ENCODE assay signal across 11 cellular contexts in the genomic region with DNA sequence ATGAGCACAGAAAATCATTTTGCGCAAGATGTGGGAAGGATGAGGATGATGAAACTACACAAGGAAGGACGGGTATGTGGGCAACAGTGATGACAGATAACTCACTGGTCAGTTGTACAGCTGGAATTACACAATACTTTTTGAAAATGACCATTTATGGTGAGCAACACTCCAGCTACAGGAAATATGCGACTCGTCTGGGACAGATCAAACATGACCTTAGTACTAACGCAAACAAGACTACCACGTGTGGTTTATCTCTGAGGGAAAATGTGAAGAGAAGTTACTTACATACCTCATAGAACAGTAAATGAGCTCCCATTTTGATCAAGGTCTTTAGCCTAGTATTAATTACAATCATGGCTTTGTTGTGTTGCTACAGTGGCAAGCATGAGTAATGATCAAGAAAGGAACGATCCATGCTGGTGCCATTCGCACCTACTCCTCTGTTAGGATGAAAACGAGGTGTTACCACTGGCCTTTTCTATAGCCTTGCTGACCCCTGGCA.
DNase-seq lines count a peak whose midpoint lies in the region; ATAC-seq and TF ChIP-seq lines count a peak whose summit lies in the region.
"Had no signal": no experiment of that assay in that cellular context is flagged by ENCODE, and none has a peak within 500 bp of the region (broad histone marks: within the 10 kb centered on the region; RNA-seq: fewer than 3 reads in every experiment).

No MANE protein-coding gene starts in this region.

- peaks cover 12% of the 10 kb centered on the region for H3F3A ChIP-seq in SK-N-SH (replicated peaks; ENCODE audit: insufficient read depth)

- intact Hi-C loops in sigmoid colon (cut with DNase I): no loop called here

- POLR2A ChIA-PET in SK-N-SH (lab: Yijun Ruan, JAX): no interaction called here

- H3K4me3 ChIP-seq in SK-N-SH (ENCODE audit: low read depth in 2 of 2, low read length in 1 of 2) (no peak overlapping the region), sigmoid colon (no peak overlapping the region)
- H3K4me3 ChIP-seq: Peyer's patch had no signal

- TF ChIP-seq CTCF in SK-N-SH (IDR thresholded peaks at IDR 0.05) (no peak), sigmoid colon (IDR thresholded peaks at IDR 0.05) (no peak)

- H4K20me1 ChIP-seq in SK-N-SH (ENCODE audit: insufficient read depth): no peaks in the 10 kb centered on the region

- H3K27ac ChIP-seq in SK-N-SH (ENCODE audit: low read depth in 2 of 2, low read length in 1 of 2): no peak overlapping the region; a peak in 1 of 4 replicates
- peak overlapping the region; percentile 5 to 58 (median 44) for H3K27ac ChIP-seq in sigmoid colon

- no peak overlapping the region for H2AFZ ChIP-seq in SK-N-SH (ENCODE audit: low read depth)

- TF ChIP-seq RAD21 in SK-N-SH (IDR thresholded peaks at IDR 0.05; ENCODE audit: low read length): no peak

- H3K4me1 ChIP-seq in SK-N-SH (ENCODE audit: control insufficient read depth in 1 of 2, insufficient read depth in 2 of 2, low read depth in 1 of 2, low read length in 1 of 2) (peaks cover 0 to 9% of the 10 kb centered on the region in 2 experiments; a peak in 2 of 4 replicates), sigmoid colon (peaks cover 0 to 48% (median 32%) of the 10 kb centered on the region in 4 donors)
- H3K4me1 ChIP-seq: Peyer's patch had no signal

- DNase-seq in GM03348 (ENCODE audit: low spot score) (peak; percentile 45), SK-N-SH (no peak), glomerular visceral epithelial cell (ENCODE audit: extremely low spot score) (peak; percentile 74), sigmoid colon (peak; percentile 71), ureter (ENCODE audit: low spot score) (no peak)
- DNase-seq: NCI-H1694, Peyer's patch had no signal

- no peaks in the 10 kb centered on the region for H3K79me2 ChIP-seq in SK-N-SH (ENCODE audit: insufficient read depth)

- CTCF ChIA-PET in SK-N-SH (lab: Yijun Ruan, JAX): interaction anchor here (1.0 to 1.5 kb wide), 3 partner anchors 17 to 28 kb away, joined by 3 to 4 read pairs (median 3); no protein-coding TSS in a partner anchor

- H3K9ac ChIP-seq in SK-N-SH: no peak overlapping the region

- TF ChIP-seq POLR2A in sigmoid colon (IDR thresholded peaks at IDR 0.05): no peak

- TF ChIP-seq EP300 in SK-N-SH (IDR thresholded peaks at IDR 0.05; ENCODE audit: borderline replicate concordance in 1 of 2, low read depth in 1 of 2, low read length in 1 of 2): peak in 1 of 2 experiments; percentile 67; a peak in 1 of 4 replicates
- peak in 2 of 4 donors; percentile 33 to 41 for TF ChIP-seq EP300 in sigmoid colon (IDR thresholded peaks at IDR 0.05)

- H3K27me3 ChIP-seq in SK-N-SH (ENCODE audit: insufficient read depth) (no peaks in the 10 kb centered on the region), sigmoid colon (no peaks in the 10 kb centered on the region)
- H3K27me3 ChIP-seq: Peyer's patch had no signal

- ATAC-seq in GM21390 (IDR thresholded peaks at IDR 0.05; ENCODE audit: unreplicated experiment): no peak
- ATAC-seq in HG02840 (IDR thresholded peaks at IDR 0.05; ENCODE audit: low FRiP score, unreplicated experiment): no peak
- no peak for ATAC-seq in GM21786 (IDR thresholded peaks at IDR 0.05; ENCODE audit: unreplicated experiment)
- ATAC-seq: stimulated activated effector memory CD8-positive, alpha-beta T cell treated with anti-CD3 and anti-CD28 coated beads, Interleukin-12 subunit alpha, Interleukin-12 subunit beta, amount 100 ng/mL, for 72 hours had no signal

- WGBS in SK-N-SH (ENCODE audit: low lambda C conversion rate): 61% methylated on average over 9 of the region's 9 CpGs
- WGBS in sigmoid colon, 2 donors: 51 to 67% methylated on average over 9 of the region's 9 CpGs

- H3K4me2 ChIP-seq in SK-N-SH: no peak overlapping the region

- no peaks in the 10 kb centered on the region for H3K9me2 ChIP-seq in SK-N-SH

- H3K36me3 ChIP-seq in SK-N-SH (replicated peaks in 1 of 2; ENCODE audit: control insufficient read depth in 1 of 2, insufficient read depth in 2 of 2, low read length in 1 of 2) (peaks cover 0 to 10% of the 10 kb centered on the region in 2 experiments), sigmoid colon (no peaks in the 10 kb centered on the region)
- H3K36me3 ChIP-seq: Peyer's patch had no signal

- H3K9me3 ChIP-seq in SK-N-SH (no peaks in the 10 kb centered on the region), sigmoid colon (no peaks in the 10 kb centered on the region)
- H3K9me3 ChIP-seq: Peyer's patch had no signal

TF ChIP-seq in SK-N-SH, 30 proteins besides CTCF, POLR2A, EP300 and RAD21:
- TF ChIP-seq TEAD4 (IDR thresholded peaks at IDR 0.05; ENCODE audit: borderline replicate concordance, insufficient read depth) (no peak), JUND (IDR thresholded peaks at IDR 0.05) (peak; percentile 46; the same call in 1 of the 2 replicates), TCF12 (IDR thresholded peaks at IDR 0.05) (peak; percentile 88), MAX (IDR thresholded peaks at IDR 0.05; ENCODE audit: low read depth) (0 out of 2 replicates have a peak, but pooled peaks have one; percentile 23)
- TF ChIP-seq, protein P1, sequence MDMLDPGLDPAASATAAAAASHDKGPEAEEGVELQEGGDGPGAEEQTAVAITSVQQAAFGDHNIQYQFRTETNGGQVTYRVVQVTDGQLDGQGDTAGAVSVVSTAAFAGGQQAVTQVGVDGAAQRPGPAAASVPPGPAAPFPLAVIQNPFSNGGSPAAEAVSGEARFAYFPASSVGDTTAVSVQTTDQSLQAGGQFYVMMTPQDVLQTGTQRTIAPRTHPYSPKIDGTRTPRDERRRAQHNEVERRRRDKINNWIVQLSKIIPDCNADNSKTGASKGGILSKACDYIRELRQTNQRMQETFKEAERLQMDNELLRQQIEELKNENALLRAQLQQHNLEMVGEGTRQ (IDR thresholded peaks at IDR 0.05; ENCODE audit: borderline replicate concordance, low read depth, low read length): no peak
- TF ChIP-seq, protein P2, sequence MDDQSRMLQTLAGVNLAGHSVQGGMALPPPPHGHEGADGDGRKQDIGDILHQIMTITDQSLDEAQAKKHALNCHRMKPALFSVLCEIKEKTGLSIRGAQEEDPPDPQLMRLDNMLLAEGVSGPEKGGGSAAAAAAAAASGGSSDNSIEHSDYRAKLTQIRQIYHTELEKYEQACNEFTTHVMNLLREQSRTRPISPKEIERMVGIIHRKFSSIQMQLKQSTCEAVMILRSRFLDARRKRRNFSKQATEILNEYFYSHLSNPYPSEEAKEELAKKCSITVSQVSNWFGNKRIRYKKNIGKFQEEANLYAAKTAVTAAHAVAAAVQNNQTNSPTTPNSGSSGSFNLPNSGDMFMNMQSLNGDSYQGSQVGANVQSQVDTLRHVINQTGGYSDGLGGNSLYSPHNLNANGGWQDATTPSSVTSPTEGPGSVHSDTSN (IDR thresholded peaks at IDR 0.05): peak; percentile 76

Comparison
In these comparisons a context has a peak if more than half of its experiments do, and no peak if none do; other contexts are left out.
1. DNase-seq: peak in GM03348 (single experiment), glomerular visceral epithelial cell (single experiment) and sigmoid colon (single experiment); none in SK-N-SH (single experiment) and ureter (single experiment).
2. H3K27ac ChIP-seq: peak in sigmoid colon (4 of 4); none in SK-N-SH (0 of 2).